ENCODE assay signal across 1 cellular context in the genomic region with DNA sequence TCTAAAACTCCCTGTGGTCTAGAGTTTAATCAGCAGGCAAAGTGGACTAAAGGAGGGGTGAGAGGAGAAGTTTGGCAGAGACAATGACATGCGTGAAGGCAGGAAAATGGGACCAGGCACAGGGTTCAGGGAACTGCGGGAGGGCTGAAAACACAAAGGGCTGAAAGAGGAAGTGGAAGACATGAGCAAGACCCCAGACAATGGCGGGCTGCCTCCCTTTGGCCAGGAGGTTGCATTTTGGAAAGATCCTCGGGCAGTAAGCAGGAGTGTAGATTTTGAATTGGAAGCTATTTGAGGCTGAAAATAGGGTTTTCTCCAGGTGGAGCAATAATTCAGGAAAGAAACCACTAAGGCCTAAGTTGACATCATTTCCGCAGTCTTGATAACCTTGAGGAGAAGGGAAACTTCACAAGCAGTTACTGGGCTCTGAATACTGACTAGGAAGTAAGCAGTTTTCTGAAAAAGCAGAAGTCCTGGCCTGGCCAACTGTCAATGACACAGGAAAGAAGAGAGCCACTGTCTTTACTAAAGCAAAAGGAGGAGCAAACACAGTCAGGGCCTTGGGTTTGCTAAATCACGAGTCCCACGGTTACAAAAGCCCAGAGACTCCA.
A peak's percentile ranks its signal among the peaks of the same experiment; 100 is the strongest.
TF ChIP-seq lines count a peak whose summit lies in the region.

No MANE protein-coding gene starts in this region.

TF ChIP-seq in K562, 482 proteins besides CTCF, POLR2A, EP300 and RAD21 (continued from another document):
- TF ChIP-seq BCLAF1 (IDR thresholded peaks at IDR 0.05; ENCODE audit: borderline replicate concordance in 1 of 2, control insufficient read depth in 1 of 2, low read depth in 2 of 2, low read length in 1 of 2) (no peak), ZNF165 (CRISPR knock-in tag; IDR thresholded peaks at IDR 0.05; ENCODE audit: borderline replicate concordance) (0 out of 2 replicates have a peak, but pooled peaks have one; percentile 43), PBX2 (CRISPR knock-in tag; IDR thresholded peaks at IDR 0.05; ENCODE audit: low read depth) (no peak), PBX2 (tag; conservative IDR thresholded peaks at IDR 0.05; ENCODE audit: low read depth) (no peak), TSHZ1 (CRISPR knock-in tag; IDR thresholded peaks at IDR 0.05) (0 out of 2 replicates have a peak, but pooled peaks have one; percentile 62), ZNF146 (CRISPR knock-in tag; IDR thresholded peaks at IDR 0.05; ENCODE audit: unreplicated experiment) (no peak)
